ENCODE assay signal across 1 cellular context in the genomic region with DNA sequence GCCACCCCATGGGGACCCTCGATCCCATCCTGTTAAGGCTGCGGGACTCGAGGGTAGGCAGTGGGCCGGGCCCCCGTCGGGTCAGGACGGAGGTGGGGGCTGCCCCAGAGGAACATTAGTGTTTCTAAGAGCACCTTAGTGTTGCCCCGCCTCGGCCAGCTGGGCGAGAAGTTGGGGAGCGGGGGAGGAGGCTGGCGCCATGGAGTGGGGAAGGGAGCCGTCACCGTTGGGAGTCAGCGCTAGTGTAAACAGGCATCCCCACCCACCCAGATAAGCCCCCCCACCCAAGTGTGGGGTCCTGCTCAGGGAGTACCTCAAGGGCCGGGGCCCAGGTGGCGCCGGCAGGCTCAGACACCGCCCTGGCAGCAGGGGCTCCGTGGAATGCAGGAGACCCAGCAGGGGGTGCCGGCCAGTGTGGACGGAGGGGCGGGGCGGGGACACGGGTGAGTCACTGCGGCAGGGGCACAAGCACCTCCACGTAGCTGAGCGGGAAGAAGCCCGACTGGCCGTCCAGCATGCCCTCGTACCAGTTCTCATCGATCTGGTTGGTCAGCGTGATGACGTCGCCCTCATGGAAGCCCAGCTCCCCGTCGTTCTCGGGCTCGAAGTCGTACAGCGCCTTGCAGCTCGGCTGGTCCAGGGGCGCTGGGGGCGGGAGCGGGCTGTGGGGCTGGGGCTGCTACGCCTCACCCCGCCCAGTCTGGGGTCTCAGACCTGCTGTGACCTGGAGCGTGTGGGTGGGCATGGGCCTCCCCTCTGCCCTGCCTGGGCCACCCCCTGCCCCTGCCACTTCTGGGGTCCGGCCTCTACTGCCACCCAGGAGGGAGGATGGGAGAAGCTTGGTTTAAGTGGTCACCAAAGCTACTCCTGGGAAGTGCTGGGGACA.
TF ChIP-seq lines count a peak whose summit lies in the region.

No MANE protein-coding gene starts in this region.

TF ChIP-seq in K562, 482 proteins besides CTCF, POLR2A, EP300 and RAD21 (continues in another document):
- TF ChIP-seq ZNF143 (CRISPR knock-in tag; IDR thresholded peaks at IDR 0.05) (no peak), CBX1 (IDR thresholded peaks at IDR 0.05; ENCODE audit: low read depth) (0 out of 2 replicates have a peak, but pooled peaks have one; percentile 22), ATF6 (CRISPR knock-in tag; IDR thresholded peaks at IDR 0.05) (no peak), ARHGAP35 (IDR thresholded peaks at IDR 0.05; ENCODE audit: partially characterized antibody) (no peak), ZFX (CRISPR knock-in tag; IDR thresholded peaks at IDR 0.05) (peak; percentile 19; the same call in 1 of the 2 replicates), FOXK2 (conservative IDR thresholded peaks at IDR 0.05 in 1 of 2, IDR thresholded peaks at IDR 0.05 in 1 of 2; ENCODE audit: low read depth in 2 of 2) (no peak), LARP7 (IDR thresholded peaks at IDR 0.05) (no peak), ZBTB33 (CRISPR knock-in tag; IDR thresholded peaks at IDR 0.05) (peak; percentile 45; the same call in 1 of the 2 replicates), ELF1 (tag; IDR thresholded peaks at IDR 0.05) (no peak), ZNF583 (CRISPR knock-in tag; IDR thresholded peaks at IDR 0.05) (no peak), RBM17 (IDR thresholded peaks at IDR 0.05; ENCODE audit: borderline replicate concordance, low read depth, low read length) (no peak), NFE2 (IDR thresholded peaks at IDR 0.05; ENCODE audit: low read depth) (no peak), ZNF766 (CRISPR knock-in tag; conservative IDR thresholded peaks at IDR 0.05) (no peak), ZBTB12 (CRISPR knock-in tag; IDR thresholded peaks at IDR 0.05) (no peak), RBFOX2 (IDR thresholded peaks at IDR 0.05; ENCODE audit: low read depth, low read length) (peak; percentile 14; the same call in 1 of the 2 replicates), FIP1L1 (IDR thresholded peaks at IDR 0.05; ENCODE audit: low read depth, low read length, poor library complexity, severe bottlenecking) (peak; percentile 56), HDAC3 (IDR thresholded peaks at IDR 0.05; ENCODE audit: borderline replicate concordance, partially characterized antibody) (no peak)
- TF ChIP-seq, protein P1, sequence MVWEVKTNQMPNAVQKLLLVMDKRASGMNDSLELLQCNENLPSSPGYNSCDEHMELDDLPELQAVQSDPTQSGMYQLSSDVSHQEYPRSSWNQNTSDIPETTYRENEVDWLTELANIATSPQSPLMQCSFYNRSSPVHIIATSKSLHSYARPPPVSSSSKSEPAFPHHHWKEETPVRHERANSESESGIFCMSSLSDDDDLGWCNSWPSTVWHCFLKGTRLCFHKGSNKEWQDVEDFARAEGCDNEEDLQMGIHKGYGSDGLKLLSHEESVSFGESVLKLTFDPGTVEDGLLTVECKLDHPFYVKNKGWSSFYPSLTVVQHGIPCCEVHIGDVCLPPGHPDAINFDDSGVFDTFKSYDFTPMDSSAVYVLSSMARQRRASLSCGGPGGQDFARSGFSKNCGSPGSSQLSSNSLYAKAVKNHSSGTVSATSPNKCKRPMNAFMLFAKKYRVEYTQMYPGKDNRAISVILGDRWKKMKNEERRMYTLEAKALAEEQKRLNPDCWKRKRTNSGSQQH (CRISPR knock-in tag; IDR thresholded peaks at IDR 0.05) = no peak
- TF ChIP-seq, protein P2, sequence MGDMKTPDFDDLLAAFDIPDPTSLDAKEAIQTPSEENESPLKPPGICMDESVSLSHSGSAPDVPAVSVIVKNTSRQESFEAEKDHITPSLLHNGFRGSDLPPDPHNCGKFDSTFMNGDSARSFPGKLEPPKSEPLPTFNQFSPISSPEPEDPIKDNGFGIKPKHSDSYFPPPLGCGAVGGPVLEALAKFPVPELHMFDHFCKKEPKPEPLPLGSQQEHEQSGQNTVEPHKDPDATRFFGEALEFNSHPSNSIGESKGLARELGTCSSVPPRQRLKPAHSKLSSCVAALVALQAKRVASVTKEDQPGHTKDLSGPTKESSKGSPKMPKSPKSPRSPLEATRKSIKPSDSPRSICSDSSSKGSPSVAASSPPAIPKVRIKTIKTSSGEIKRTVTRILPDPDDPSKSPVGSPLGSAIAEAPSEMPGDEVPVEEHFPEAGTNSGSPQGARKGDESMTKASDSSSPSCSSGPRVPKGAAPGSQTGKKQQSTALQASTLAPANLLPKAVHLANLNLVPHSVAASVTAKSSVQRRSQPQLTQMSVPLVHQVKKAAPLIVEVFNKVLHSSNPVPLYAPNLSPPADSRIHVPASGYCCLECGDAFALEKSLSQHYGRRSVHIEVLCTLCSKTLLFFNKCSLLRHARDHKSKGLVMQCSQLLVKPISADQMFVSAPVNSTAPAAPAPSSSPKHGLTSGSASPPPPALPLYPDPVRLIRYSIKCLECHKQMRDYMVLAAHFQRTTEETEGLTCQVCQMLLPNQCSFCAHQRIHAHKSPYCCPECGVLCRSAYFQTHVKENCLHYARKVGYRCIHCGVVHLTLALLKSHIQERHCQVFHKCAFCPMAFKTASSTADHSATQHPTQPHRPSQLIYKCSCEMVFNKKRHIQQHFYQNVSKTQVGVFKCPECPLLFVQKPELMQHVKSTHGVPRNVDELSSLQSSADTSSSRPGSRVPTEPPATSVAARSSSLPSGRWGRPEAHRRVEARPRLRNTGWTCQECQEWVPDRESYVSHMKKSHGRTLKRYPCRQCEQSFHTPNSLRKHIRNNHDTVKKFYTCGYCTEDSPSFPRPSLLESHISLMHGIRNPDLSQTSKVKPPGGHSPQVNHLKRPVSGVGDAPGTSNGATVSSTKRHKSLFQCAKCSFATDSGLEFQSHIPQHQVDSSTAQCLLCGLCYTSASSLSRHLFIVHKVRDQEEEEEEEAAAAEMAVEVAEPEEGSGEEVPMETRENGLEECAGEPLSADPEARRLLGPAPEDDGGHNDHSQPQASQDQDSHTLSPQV (IDR thresholded peaks at IDR 0.05) = no peak
- TF ChIP-seq, protein P3, sequence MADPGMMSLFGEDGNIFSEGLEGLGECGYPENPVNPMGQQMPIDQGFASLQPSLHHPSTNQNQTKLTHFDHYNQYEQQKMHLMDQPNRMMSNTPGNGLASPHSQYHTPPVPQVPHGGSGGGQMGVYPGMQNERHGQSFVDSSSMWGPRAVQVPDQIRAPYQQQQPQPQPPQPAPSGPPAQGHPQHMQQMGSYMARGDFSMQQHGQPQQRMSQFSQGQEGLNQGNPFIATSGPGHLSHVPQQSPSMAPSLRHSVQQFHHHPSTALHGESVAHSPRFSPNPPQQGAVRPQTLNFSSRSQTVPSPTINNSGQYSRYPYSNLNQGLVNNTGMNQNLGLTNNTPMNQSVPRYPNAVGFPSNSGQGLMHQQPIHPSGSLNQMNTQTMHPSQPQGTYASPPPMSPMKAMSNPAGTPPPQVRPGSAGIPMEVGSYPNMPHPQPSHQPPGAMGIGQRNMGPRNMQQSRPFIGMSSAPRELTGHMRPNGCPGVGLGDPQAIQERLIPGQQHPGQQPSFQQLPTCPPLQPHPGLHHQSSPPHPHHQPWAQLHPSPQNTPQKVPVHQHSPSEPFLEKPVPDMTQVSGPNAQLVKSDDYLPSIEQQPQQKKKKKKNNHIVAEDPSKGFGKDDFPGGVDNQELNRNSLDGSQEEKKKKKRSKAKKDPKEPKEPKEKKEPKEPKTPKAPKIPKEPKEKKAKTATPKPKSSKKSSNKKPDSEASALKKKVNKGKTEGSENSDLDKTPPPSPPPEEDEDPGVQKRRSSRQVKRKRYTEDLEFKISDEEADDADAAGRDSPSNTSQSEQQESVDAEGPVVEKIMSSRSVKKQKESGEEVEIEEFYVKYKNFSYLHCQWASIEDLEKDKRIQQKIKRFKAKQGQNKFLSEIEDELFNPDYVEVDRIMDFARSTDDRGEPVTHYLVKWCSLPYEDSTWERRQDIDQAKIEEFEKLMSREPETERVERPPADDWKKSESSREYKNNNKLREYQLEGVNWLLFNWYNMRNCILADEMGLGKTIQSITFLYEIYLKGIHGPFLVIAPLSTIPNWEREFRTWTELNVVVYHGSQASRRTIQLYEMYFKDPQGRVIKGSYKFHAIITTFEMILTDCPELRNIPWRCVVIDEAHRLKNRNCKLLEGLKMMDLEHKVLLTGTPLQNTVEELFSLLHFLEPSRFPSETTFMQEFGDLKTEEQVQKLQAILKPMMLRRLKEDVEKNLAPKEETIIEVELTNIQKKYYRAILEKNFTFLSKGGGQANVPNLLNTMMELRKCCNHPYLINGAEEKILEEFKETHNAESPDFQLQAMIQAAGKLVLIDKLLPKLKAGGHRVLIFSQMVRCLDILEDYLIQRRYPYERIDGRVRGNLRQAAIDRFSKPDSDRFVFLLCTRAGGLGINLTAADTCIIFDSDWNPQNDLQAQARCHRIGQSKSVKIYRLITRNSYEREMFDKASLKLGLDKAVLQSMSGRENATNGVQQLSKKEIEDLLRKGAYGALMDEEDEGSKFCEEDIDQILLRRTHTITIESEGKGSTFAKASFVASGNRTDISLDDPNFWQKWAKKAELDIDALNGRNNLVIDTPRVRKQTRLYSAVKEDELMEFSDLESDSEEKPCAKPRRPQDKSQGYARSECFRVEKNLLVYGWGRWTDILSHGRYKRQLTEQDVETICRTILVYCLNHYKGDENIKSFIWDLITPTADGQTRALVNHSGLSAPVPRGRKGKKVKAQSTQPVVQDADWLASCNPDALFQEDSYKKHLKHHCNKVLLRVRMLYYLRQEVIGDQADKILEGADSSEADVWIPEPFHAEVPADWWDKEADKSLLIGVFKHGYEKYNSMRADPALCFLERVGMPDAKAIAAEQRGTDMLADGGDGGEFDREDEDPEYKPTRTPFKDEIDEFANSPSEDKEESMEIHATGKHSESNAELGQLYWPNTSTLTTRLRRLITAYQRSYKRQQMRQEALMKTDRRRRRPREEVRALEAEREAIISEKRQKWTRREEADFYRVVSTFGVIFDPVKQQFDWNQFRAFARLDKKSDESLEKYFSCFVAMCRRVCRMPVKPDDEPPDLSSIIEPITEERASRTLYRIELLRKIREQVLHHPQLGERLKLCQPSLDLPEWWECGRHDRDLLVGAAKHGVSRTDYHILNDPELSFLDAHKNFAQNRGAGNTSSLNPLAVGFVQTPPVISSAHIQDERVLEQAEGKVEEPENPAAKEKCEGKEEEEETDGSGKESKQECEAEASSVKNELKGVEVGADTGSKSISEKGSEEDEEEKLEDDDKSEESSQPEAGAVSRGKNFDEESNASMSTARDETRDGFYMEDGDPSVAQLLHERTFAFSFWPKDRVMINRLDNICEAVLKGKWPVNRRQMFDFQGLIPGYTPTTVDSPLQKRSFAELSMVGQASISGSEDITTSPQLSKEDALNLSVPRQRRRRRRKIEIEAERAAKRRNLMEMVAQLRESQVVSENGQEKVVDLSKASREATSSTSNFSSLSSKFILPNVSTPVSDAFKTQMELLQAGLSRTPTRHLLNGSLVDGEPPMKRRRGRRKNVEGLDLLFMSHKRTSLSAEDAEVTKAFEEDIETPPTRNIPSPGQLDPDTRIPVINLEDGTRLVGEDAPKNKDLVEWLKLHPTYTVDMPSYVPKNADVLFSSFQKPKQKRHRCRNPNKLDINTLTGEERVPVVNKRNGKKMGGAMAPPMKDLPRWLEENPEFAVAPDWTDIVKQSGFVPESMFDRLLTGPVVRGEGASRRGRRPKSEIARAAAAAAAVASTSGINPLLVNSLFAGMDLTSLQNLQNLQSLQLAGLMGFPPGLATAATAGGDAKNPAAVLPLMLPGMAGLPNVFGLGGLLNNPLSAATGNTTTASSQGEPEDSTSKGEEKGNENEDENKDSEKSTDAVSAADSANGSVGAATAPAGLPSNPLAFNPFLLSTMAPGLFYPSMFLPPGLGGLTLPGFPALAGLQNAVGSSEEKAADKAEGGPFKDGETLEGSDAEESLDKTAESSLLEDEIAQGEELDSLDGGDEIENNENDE (IDR thresholded peaks at IDR 0.05; ENCODE audit: low read depth, low read length) = no peak
- TF ChIP-seq, protein P4, sequence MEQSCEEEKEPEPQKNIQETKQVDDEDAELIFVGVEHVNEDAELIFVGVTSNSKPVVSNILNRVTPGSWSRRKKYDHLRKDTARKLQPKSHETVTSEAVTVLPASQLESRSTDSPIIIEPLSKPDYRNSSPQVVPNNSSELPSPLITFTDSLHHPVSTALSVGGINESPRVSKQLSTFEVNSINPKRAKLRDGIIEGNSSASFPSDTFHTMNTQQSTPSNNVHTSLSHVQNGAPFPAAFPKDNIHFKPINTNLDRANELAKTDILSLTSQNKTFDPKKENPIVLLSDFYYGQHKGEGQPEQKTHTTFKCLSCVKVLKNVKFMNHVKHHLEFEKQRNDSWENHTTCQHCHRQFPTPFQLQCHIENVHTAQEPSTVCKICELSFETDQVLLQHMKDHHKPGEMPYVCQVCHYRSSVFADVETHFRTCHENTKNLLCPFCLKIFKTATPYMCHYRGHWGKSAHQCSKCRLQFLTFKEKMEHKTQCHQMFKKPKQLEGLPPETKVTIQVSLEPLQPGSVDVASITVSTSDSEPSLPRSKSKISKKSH (CRISPR knock-in tag; IDR thresholded peaks at IDR 0.05) = no peak
